Comparison of ENCODE assay signal across 21 cellular contexts in the genomic region with DNA sequence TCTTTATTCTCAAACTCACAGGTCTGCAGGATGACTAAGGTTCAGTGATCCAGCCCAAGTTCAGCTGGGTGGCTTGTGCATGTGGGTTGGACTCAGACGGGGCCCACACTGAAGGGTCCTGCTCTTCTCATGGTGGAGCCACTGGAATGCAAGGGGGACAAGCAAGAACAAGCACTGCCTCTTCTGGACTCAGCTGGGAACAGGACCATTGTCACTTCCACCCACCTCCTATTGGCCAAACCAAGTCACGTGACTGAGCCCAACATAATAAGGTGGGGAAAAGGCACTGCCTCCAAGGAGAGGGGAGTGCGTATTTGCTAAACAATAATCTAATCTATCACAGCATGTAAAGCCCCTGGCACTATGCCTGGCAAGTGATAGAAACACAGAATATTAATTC.
DNase-seq lines count a peak whose midpoint lies in the region; ATAC-seq, FAIRE-seq and TF ChIP-seq lines count a peak whose summit lies in the region.
"Had no signal": no experiment of that assay in that cellular context is flagged by ENCODE, and none has a peak within 500 bp of the region (broad histone marks: within the 10 kb centered on the region; RNA-seq: fewer than 3 reads in every experiment).

No MANE protein-coding gene starts in this region.

- no peaks in the 10 kb centered on the region for H3K79me2 ChIP-seq in GM12878 (ENCODE audit: control insufficient read depth, insufficient read depth, low read length)

- H4K20me1 ChIP-seq in GM12878 (ENCODE audit: control insufficient read depth, insufficient read depth), result no peaks in the 10 kb centered on the region

- no peak for TF ChIP-seq RAD21 in GM12878 (IDR thresholded peaks at IDR 0.05; ENCODE audit: insufficient read depth, low read depth, low read length)

- TF ChIP-seq CTCF in GM12878 (IDR thresholded peaks at IDR 0.05 in 2 of 3, conservative IDR thresholded peaks at IDR 0.05 in 1 of 3; ENCODE audit: control insufficient read depth in 2 of 3, extremely low read depth in 1 of 3, insufficient read depth in 1 of 3, low read depth in 3 of 3, low read length in 3 of 3) (no peak), spleen (IDR thresholded peaks at IDR 0.05 in 8 of 11, conservative IDR thresholded peaks at IDR 0.05 in 3 of 11) (no peak), GM10266 (IDR thresholded peaks at IDR 0.05; ENCODE audit: control insufficient read depth, insufficient read depth, low read depth, missing control alignments) (no peak)

- 9% methylated on average over 3 of the region's 3 CpGs for WGBS in GM12878 (ENCODE audit: insufficient coverage, insufficient replicate concordance, low lambda C conversion rate, missing lambda C conversion rate)
- WGBS in spleen, 5 donors, result 70 to 88% (median 77%) methylated on average over 3 of the region's 3 CpGs

- no peaks in the 10 kb centered on the region for H3K36me3 ChIP-seq in HUES48 (ENCODE audit: control insufficient read depth, insufficient read depth, low read length)
- H3K36me3 ChIP-seq in GM12878 (ENCODE audit: control insufficient read depth in 2 of 2, insufficient read depth in 2 of 2, low read length in 1 of 2), result no peaks in the 10 kb centered on the region
- H3K36me3 ChIP-seq in spleen, result no peaks in the 10 kb centered on the region
- H3K36me3 ChIP-seq: SJCRH30 had no signal

- no peak overlapping the region for H2AFZ ChIP-seq in GM12878 (ENCODE audit: control insufficient read depth, low read depth, low read length)

- H3K27ac ChIP-seq in HUES48 (ENCODE audit: low read depth, low read length) (peak overlapping the region; percentile 71), GM12878 (ENCODE audit: control insufficient read depth, insufficient read depth) (no peak overlapping the region), spleen (no peak overlapping the region)
- H3K27ac ChIP-seq: RWPE1, SJCRH30 had no signal

- no peak for FAIRE-seq in GM12878 (lab: Jason Lieb, UNC)
- FAIRE-seq: A204.1, G401.6 had no signal

- no peak overlapping the region for H3K4me2 ChIP-seq in GM12878 (ENCODE audit: control insufficient read depth, insufficient read depth)

- BruUV-seq in GM12878 (replicated peaks; lab: Mats Ljungman, UMichigan), result no TSS peak

- SMC1A ChIA-PET in GM12878 (lab: Charles Lee; ENCODE audit: uncharacterized antibody, unreplicated experiment), result no interaction called here

- ATAC-seq in GM12878 (no peak), HG03439 (IDR thresholded peaks at IDR 0.05; ENCODE audit: unreplicated experiment) (no peak)
- ATAC-seq: T-cell had no signal

- RAD21 ChIA-PET in GM12878 (lab: Charles Lee; ENCODE audit: unreplicated experiment), result no interaction called here

- H3K4me1 ChIP-seq in HUES48 (ENCODE audit: control insufficient read depth, insufficient read depth, low read length), result peaks cover 17% of the 10 kb centered on the region
- no peaks in the 10 kb centered on the region for H3K4me1 ChIP-seq in GM12878 (ENCODE audit: control insufficient read depth, insufficient read depth, low read length)
- H3K4me1 ChIP-seq in spleen, result no peaks in the 10 kb centered on the region
- H3K4me1 ChIP-seq: SJCRH30 had no signal

- H3K9me3 ChIP-seq in HUES48 (ENCODE audit: control insufficient read depth, insufficient read depth, low read length), result no peaks in the 10 kb centered on the region
- H3K9me3 ChIP-seq in GM12878 (replicated peaks; ENCODE audit: control insufficient read depth, insufficient read depth, low read length), result no peaks in the 10 kb centered on the region
- no peaks in the 10 kb centered on the region for H3K9me3 ChIP-seq in spleen
- H3K9me3 ChIP-seq: SJCRH30 had no signal

- no peak for TF ChIP-seq EP300 in GM12878 (IDR thresholded peaks at IDR 0.05; ENCODE audit: borderline replicate concordance in 1 of 2, control insufficient read depth in 1 of 2, low read depth in 2 of 2, low read length in 2 of 2)

- H3K27me3 ChIP-seq in HUES48 (ENCODE audit: control insufficient read depth, insufficient read depth, low read length) (no peaks in the 10 kb centered on the region; the same call in 1 of the 2 replicates), GM12878 (replicated peaks in 1 of 2; ENCODE audit: control insufficient read depth in 2 of 2, insufficient read depth in 2 of 2, low read length in 1 of 2) (no peaks in the 10 kb centered on the region; a peak in 2 of 4 replicates), spleen (replicated peaks in 1 of 7) (peaks cover 0 to 83% (median 0%) of the 10 kb centered on the region in 7 donors)

- H3K9ac ChIP-seq in HUES48 (ENCODE audit: low read depth, low read length) (no peak overlapping the region), GM12878 (ENCODE audit: control insufficient read depth, insufficient read depth, low read length) (no peak overlapping the region)

- DNase-seq in NCI-H82 (lab: John Stamatoyannopoulos, UW) (peak; percentile 35), NCI-H82 treated with DMSO at 0.1 percent for 48 hours (lab: John Stamatoyannopoulos, UW; ENCODE audit: unreplicated experiment) (no peak), GM12878 (ENCODE audit: low read depth, low spot score) (no peak), spleen (peak; percentile 38), GM10266 (ENCODE audit: extremely low spot score) (no peak), germinal center (ENCODE audit: low spot score) (no peak)
- DNase-seq: AML-193; Calu3; CD4-positive, CD25-positive, alpha-beta regulatory T cell; DMS79; NCI-H187; NCI-H2171; NCI-H446 treated with DMSO at 0.1 percent for 48 hours; NK-92 treated with Interleukin-12 subunit alpha and Interleukin-12 subunit beta, amount 100 ng/mL, for 24 hours; SJCRH30; T-cell had no signal

- in situ Hi-C loops in GM12878 (cut with MboI), result no loop called here

- POLR2A ChIA-PET in GM12878 (lab: Charles Lee), result no interaction called here

- TF ChIP-seq POLR2A in GM12878 (IDR thresholded peaks at IDR 0.05; ENCODE audit: low read depth, low read length) (no peak), spleen (IDR thresholded peaks at IDR 0.05) (no peak)

- no peak overlapping the region for H3K4me3 ChIP-seq in HUES48 (ENCODE audit: low read depth, low read length)
- H3K4me3 ChIP-seq in GM12878, result no peak overlapping the region
- H3K4me3 ChIP-seq in spleen, result no peak overlapping the region
- H3K4me3 ChIP-seq: SJCRH30 had no signal

- intact Hi-C loops in GM12878 (cut with micrococcal nuclease; ENCODE audit: unreplicated experiment), result no loop called here
- intact Hi-C loops in spleen (cut with DNase I; ENCODE audit: low total_unique reads), result no loop called here

- CTCF ChIA-PET in GM12878 (lab: Yijun Ruan, JAX), result interaction anchor here (1.1 kb wide), 1 partner anchor 193 kb away, joined by 3 read pairs; no protein-coding TSS in a partner anchor

TF ChIP-seq in GM12878, 131 proteins besides CTCF, POLR2A, EP300 and RAD21:
- peak in 1 of 2 experiments; percentile 15; a peak in 1 of 4 replicates for TF ChIP-seq BHLHE40 (IDR thresholded peaks at IDR 0.05; ENCODE audit: borderline replicate concordance in 1 of 2, low read depth in 2 of 2, low read length in 1 of 2)
- peak; percentile 54 for TF ChIP-seq USF1 (IDR thresholded peaks at IDR 0.05; ENCODE audit: borderline replicate concordance, extremely low read length, insufficient read depth, low read depth, low read length)
- TF ChIP-seq, protein P1, sequence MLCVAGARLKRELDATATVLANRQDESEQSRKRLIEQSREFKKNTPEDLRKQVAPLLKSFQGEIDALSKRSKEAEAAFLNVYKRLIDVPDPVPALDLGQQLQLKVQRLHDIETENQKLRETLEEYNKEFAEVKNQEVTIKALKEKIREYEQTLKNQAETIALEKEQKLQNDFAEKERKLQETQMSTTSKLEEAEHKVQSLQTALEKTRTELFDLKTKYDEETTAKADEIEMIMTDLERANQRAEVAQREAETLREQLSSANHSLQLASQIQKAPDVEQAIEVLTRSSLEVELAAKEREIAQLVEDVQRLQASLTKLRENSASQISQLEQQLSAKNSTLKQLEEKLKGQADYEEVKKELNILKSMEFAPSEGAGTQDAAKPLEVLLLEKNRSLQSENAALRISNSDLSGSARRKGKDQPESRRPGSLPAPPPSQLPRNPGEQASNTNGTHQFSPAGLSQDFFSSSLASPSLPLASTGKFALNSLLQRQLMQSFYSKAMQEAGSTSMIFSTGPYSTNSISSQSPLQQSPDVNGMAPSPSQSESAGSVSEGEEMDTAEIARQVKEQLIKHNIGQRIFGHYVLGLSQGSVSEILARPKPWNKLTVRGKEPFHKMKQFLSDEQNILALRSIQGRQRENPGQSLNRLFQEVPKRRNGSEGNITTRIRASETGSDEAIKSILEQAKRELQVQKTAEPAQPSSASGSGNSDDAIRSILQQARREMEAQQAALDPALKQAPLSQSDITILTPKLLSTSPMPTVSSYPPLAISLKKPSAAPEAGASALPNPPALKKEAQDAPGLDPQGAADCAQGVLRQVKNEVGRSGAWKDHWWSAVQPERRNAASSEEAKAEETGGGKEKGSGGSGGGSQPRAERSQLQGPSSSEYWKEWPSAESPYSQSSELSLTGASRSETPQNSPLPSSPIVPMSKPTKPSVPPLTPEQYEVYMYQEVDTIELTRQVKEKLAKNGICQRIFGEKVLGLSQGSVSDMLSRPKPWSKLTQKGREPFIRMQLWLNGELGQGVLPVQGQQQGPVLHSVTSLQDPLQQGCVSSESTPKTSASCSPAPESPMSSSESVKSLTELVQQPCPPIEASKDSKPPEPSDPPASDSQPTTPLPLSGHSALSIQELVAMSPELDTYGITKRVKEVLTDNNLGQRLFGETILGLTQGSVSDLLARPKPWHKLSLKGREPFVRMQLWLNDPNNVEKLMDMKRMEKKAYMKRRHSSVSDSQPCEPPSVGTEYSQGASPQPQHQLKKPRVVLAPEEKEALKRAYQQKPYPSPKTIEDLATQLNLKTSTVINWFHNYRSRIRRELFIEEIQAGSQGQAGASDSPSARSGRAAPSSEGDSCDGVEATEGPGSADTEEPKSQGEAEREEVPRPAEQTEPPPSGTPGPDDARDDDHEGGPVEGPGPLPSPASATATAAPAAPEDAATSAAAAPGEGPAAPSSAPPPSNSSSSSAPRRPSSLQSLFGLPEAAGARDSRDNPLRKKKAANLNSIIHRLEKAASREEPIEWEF (IDR thresholded peaks at IDR 0.05; ENCODE audit: insufficient replicate concordance, low read depth, low read length), result no peak
- TF ChIP-seq RAD51 (IDR thresholded peaks at IDR 0.05), result peak; percentile 48; the same call in 1 of the 2 replicates

Comparison
In these comparisons a context has a peak if more than half of its experiments do, and no peak if none do; other contexts are left out.
1. DNase-seq: peak in NCI-H82 (single experiment) and spleen (single experiment); none in NCI-H82 treated with DMSO at 0.1 percent for 48 hours (single experiment), GM12878 (single experiment), GM10266 (single experiment) and germinal center (single experiment).